22 cellular contexts compared by ENCODE assay signal in the genomic region with DNA sequence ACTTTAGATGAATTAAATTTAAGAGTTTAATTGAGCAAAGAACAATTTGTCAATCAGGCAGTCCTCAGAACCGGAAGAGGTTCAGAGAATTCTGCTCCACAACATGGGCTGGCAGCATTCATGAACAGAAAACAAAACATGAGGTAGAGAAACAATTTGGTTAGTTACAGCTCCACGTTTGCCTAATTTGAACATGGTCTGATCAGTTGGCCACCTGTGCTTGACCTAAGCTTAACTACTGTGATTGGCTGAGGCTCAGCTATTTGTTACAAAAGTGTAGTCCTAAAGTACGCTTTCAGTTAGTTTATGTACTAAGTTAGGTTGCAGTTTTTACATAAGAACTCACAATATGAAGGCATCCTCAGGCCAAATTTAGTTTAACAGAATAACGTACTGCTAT.
"Had no signal": no experiment of that assay in that cellular context is flagged by ENCODE, and none has a peak within 500 bp of the region (broad histone marks: within the 10 kb centered on the region; RNA-seq: fewer than 3 reads in every experiment).

No MANE protein-coding gene starts in this region.

- FAIRE-seq: RCC 7860 had no signal

- ATAC-seq: activated CD4-positive, CD25-positive, alpha-beta regulatory T cell treated with anti-CD3 and anti-CD28 coated beads, Interleukin-2, amount 50 U/mL, for 24 hours; activated CD8-positive, alpha-beta T cell treated with anti-CD3 and anti-CD28 coated beads for 36 hours; SK-N-SH treated with all-trans-retinoic acid at 6 μM for 48 hours had no signal

- H3K27ac ChIP-seq: adrenal gland, breast epithelium, SJSA1 had no signal

- H3K27me3 ChIP-seq: adrenal gland, breast epithelium, SJSA1 had no signal

- H3K36me3 ChIP-seq: adrenal gland, breast epithelium, SJSA1 had no signal

- H3K4me3 ChIP-seq: adrenal gland, breast epithelium, SJSA1 had no signal

- H3K4me1 ChIP-seq: adrenal gland, breast epithelium, SJSA1 had no signal

- H3K9me3 ChIP-seq: adrenal gland, SJSA1 had no signal

- DNase-seq: activated CD4-positive, alpha-beta T cell treated with anti-CD3 and anti-CD28 coated beads for 4 hours; activated CD8-positive, alpha-beta memory T cell treated with anti-CD3 and anti-CD28 coated beads, Interleukin-2, amount 50 U/mL, for 4 hours; activated CD8-positive, alpha-beta T cell treated with anti-CD3 and anti-CD28 coated beads for 36 hours; activated naive CD4-positive, alpha-beta T cell treated with anti-CD3 and anti-CD28 coated beads, Interleukin-2, amount 50 U/mL, for 16 hours; activated naive CD8-positive, alpha-beta T cell treated with anti-CD3 and anti-CD28 coated beads, Interleukin-2, amount 10 ng/mL, durations not matched to agents 7 days and 5 days; adrenal gland; anterior cingulate cortex; caudate nucleus; Kasumi-1; KBM-7; MV-4-11; NCI-H1092 treated with DMSO at 0.1 percent for 48 hours; NCI-H1417 treated with DMSO at 0.1 percent for 48 hours; NCI-H187; NCI-H2081; NCI-H510A treated with DMSO at 0.1 percent for 48 hours; SHP77 had no signal
